Comparison of ENCODE assay signal across 30 cellular contexts in the genomic region with DNA sequence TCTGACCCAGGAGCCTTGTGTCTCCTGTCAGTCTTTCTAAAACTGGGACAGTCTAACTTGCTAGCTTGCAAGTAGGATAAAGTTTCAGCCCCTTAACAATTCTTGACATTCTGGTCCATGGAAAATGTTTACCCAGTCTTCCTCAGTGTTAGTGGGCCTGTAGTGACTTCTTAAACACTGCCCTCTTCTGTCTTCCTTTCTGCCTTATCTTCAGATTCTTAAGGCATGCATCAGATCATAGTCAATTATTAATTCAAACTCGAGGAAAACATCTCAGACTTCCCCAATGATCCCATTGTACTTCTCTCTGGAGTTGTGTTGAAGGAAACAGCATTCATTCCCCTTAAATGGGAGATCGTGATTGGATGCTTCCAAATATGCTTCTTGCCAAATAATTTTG.
DNase-seq lines count a peak whose midpoint lies in the region; ATAC-seq and TF ChIP-seq lines count a peak whose summit lies in the region.
"Had no signal": no experiment of that assay in that cellular context is flagged by ENCODE, and none has a peak within 500 bp of the region (broad histone marks: within the 10 kb centered on the region; RNA-seq: fewer than 3 reads in every experiment).

No MANE protein-coding gene starts in this region.

- no peaks in the 10 kb centered on the region for H3K27me3 Mint-ChIP-seq in chondrocyte (ENCODE audit: low read depth)
- H3K27me3 Mint-ChIP-seq: activated CD4-positive, alpha-beta T cell treated with anti-CD3 and anti-CD28 coated beads for 36 hours; activated naive CD8-positive, alpha-beta T cell treated with anti-CD3 and anti-CD28 coated beads, Interleukin-2, amount 50 U/mL, for 24 hours; activated T-cell treated with anti-CD3 and anti-CD28 coated beads, Interleukin-2, amount 50 U/mL, for 24 hours; stimulated activated naive CD8-positive, alpha-beta T cell treated with anti-CD3 and anti-CD28 coated beads, Interleukin-15, amount 100 ng/mL, for 72 hours had no signal

- H3K27ac Mint-ChIP-seq in chondrocyte (ENCODE audit: unreplicated experiment), result no peak overlapping the region
- H3K27ac Mint-ChIP-seq: activated CD4-positive, alpha-beta T cell treated with anti-CD3 and anti-CD28 coated beads for 36 hours; activated naive CD8-positive, alpha-beta T cell treated with anti-CD3 and anti-CD28 coated beads, Interleukin-2, amount 50 U/mL, for 24 hours; activated T-cell treated with anti-CD3 and anti-CD28 coated beads, Interleukin-2, amount 50 U/mL, for 24 hours; stimulated activated naive CD8-positive, alpha-beta T cell treated with anti-CD3 and anti-CD28 coated beads, Interleukin-15, amount 100 ng/mL, for 72 hours had no signal

- H3K4me1 Mint-ChIP-seq in chondrocyte (ENCODE audit: low read depth), result peaks cover 7% of the 10 kb centered on the region
- H3K4me1 Mint-ChIP-seq: activated CD4-positive, alpha-beta T cell treated with anti-CD3 and anti-CD28 coated beads for 36 hours; activated naive CD8-positive, alpha-beta T cell treated with anti-CD3 and anti-CD28 coated beads, Interleukin-2, amount 50 U/mL, for 24 hours; stimulated activated naive CD8-positive, alpha-beta T cell treated with anti-CD3 and anti-CD28 coated beads, Interleukin-15, amount 100 ng/mL, for 72 hours had no signal

- H3K9me3 Mint-ChIP-seq in chondrocyte (ENCODE audit: low read depth), result no peaks in the 10 kb centered on the region
- H3K9me3 Mint-ChIP-seq: activated naive CD8-positive, alpha-beta T cell treated with anti-CD3 and anti-CD28 coated beads, Interleukin-2, amount 50 U/mL, for 24 hours had no signal

- TF ChIP-seq CTCF in AG09319 (IDR thresholded peaks at IDR 0.05; ENCODE audit: low read depth, low read length), result peak; percentile 3; the same call in 1 of the 2 replicates
- peak; percentile 43 for TF ChIP-seq CTCF in chondrocyte (IDR thresholded peaks at IDR 0.05)

- DNase-seq in AG09319 (ENCODE audit: extremely low read depth, low read depth) (no peak), LHCN-M2 (ENCODE audit: low read depth) (peak; percentile 29), chondrocyte (ENCODE audit: low spot score) (no peak), kidney glomerular epithelial cell (lab: John Stamatoyannopoulos, UW) (peak; percentile 47), SW 1271 (lab: John Stamatoyannopoulos, UW) (no peak), NCI-H146 (lab: John Stamatoyannopoulos, UW) (no peak)
- DNase-seq: activated CD4-positive, alpha-beta T cell treated with anti-CD3 and anti-CD28 coated beads for 36 hours; activated CD8-positive, alpha-beta memory T cell treated with anti-CD3 and anti-CD28 coated beads for 24 hours; activated gamma-delta T cell treated with Interleukin-2 at 50 U/mL for 16 hours; activated naive CD8-positive, alpha-beta T cell treated with anti-CD3 and anti-CD28 coated beads, Interleukin-2, amount 50 U/mL, for 24 hours; activated T-cell treated with anti-CD3 and anti-CD28 coated beads, Interleukin-2, amount 50 U/mL, for 24 hours; body of pancreas; COR-L47; DND-41; effector CD4-positive, alpha-beta T cell; Kasumi-1; mammary epithelial cell; NCI-H1105 treated with DMSO at 0.1 percent for 48 hours; NCI-H2029 treated with DMSO at 0.1 percent for 48 hours; NCI-H510A treated with DMSO at 0.1 percent for 48 hours; Peyer's patch; sigmoid colon; SJCRH30; stimulated activated naive CD8-positive, alpha-beta T cell treated with anti-CD3 and anti-CD28 coated beads, Interleukin-15, amount 100 ng/mL, for 72 hours; T-helper 1 cell; transverse colon had no signal

- ATAC-seq in GM21529 (IDR thresholded peaks at IDR 0.05; ENCODE audit: unreplicated experiment) (no peak), GM21423 (IDR thresholded peaks at IDR 0.05; ENCODE audit: unreplicated experiment) (no peak)
- ATAC-seq: A549; activated CD4-positive, alpha-beta T cell treated with anti-CD3 and anti-CD28 coated beads for 36 hours; activated naive CD8-positive, alpha-beta T cell treated with anti-CD3 and anti-CD28 coated beads, Interleukin-2, amount 50 U/mL, for 24 hours; body of pancreas; gastroesophageal sphincter; stimulated activated naive CD8-positive, alpha-beta T cell treated with anti-CD3 and anti-CD28 coated beads, Interleukin-15, amount 100 ng/mL, for 72 hours had no signal

- no peak overlapping the region for H3K4me3 Mint-ChIP-seq in chondrocyte (ENCODE audit: unreplicated experiment)
- H3K4me3 Mint-ChIP-seq: activated CD4-positive, alpha-beta T cell treated with anti-CD3 and anti-CD28 coated beads for 36 hours; activated naive CD8-positive, alpha-beta T cell treated with anti-CD3 and anti-CD28 coated beads, Interleukin-2, amount 50 U/mL, for 24 hours; activated T-cell treated with anti-CD3 and anti-CD28 coated beads, Interleukin-2, amount 50 U/mL, for 24 hours; stimulated activated naive CD8-positive, alpha-beta T cell treated with anti-CD3 and anti-CD28 coated beads, Interleukin-15, amount 100 ng/mL, for 72 hours had no signal

- H3K36me3 Mint-ChIP-seq in chondrocyte (ENCODE audit: low read depth), result no peaks in the 10 kb centered on the region

Comparison
In these comparisons a context has a peak if more than half of its experiments do, and no peak if none do; other contexts are left out.
1. DNase-seq: peak in LHCN-M2 (single experiment) and kidney glomerular epithelial cell (single experiment); none in AG09319 (single experiment), chondrocyte (single experiment), SW 1271 (0 of 2) and NCI-H146 (single experiment).